ENCODE assay signal across 10 cellular contexts in genomic region chr11:119016216-119017009, GRCh38. TPM values are rescaled to one million over a fixed set of nuclear protein-coding genes. Genes with fewer than 3 reads are reported as not detected.
DNase-seq lines count a peak whose midpoint lies in the region; ATAC-seq and TF ChIP-seq lines count a peak whose summit lies in the region.
"Had no signal": no experiment of that assay in that cellular context is flagged by ENCODE, and none has a peak within 500 bp of the region (broad histone marks: within the 10 kb centered on the region; RNA-seq: fewer than 3 reads in every experiment).

No MANE protein-coding gene starts in this region.

- no peaks in the 10 kb centered on the region for H3K9me3 ChIP-seq in CD4-positive, alpha-beta T cell (ENCODE audit: control insufficient read depth, low read length)
- H3K9me3 ChIP-seq in Karpas-422 (ENCODE audit: low read length) = no peaks in the 10 kb centered on the region
- no peaks in the 10 kb centered on the region for H3K9me3 ChIP-seq in mammary epithelial cell (replicated peaks; ENCODE audit: insufficient read depth, low read length)

- no peaks in the 10 kb centered on the region for H3K27me3 Mint-ChIP-seq in CD4-positive, alpha-beta T cell
- H3K27me3 Mint-ChIP-seq in natural killer cell treated with Interleukin-12 subunit alpha and Interleukin-12 subunit beta and Interleukin-15 and Interleukin-18, amount 100 ng/mL, for 72 hours = no peaks in the 10 kb centered on the region

- no peaks in the 10 kb centered on the region; the same call in 1 of the 2 replicates for H4K20me1 ChIP-seq in Karpas-422 (ENCODE audit: insufficient read depth, low read depth, low read length)
- no peaks in the 10 kb centered on the region for H4K20me1 ChIP-seq in mammary epithelial cell (ENCODE audit: insufficient read depth, low read length)

- in situ Hi-C loops in mammary epithelial cell (cut with MboI; ENCODE audit: low sequenced_read_pairs in 2 of 2) = no loop called here

- no peaks in the 10 kb centered on the region for H3K9me3 Mint-ChIP-seq in CD4-positive, alpha-beta T cell
- no peaks in the 10 kb centered on the region for H3K9me3 Mint-ChIP-seq in natural killer cell treated with Interleukin-12 subunit alpha and Interleukin-12 subunit beta and Interleukin-15 and Interleukin-18, amount 100 ng/mL, for 72 hours

- peak overlapping the region; percentile 100 for H3K4me3 Mint-ChIP-seq in CD4-positive, alpha-beta T cell
- H3K4me3 Mint-ChIP-seq in natural killer cell treated with Interleukin-12 subunit alpha and Interleukin-12 subunit beta and Interleukin-15 and Interleukin-18, amount 100 ng/mL, for 72 hours = peak overlapping the region; percentile 95

- H3K79me2 ChIP-seq in Karpas-422 (ENCODE audit: low read length) = peaks cover 43% of the 10 kb centered on the region
- peaks cover 71% of the 10 kb centered on the region for H3K79me2 ChIP-seq in mammary epithelial cell (ENCODE audit: insufficient read depth, low read length)

- H3K27me3 ChIP-seq in CD4-positive, alpha-beta T cell (ENCODE audit: control insufficient read depth, insufficient read depth, low read length) = no peaks in the 10 kb centered on the region
- H3K27me3 ChIP-seq in Karpas-422 (ENCODE audit: low read length) (no peaks in the 10 kb centered on the region), mammary epithelial cell (ENCODE audit: insufficient read depth, low read length) (no peaks in the 10 kb centered on the region)

- WGBS in mammary epithelial cell (ENCODE audit: low coverage, missing lambda C conversion rate) = 59% methylated on average over 13 of the region's 14 CpGs

- no peak for DNase-seq in CD4-positive, alpha-beta T cell
- DNase-seq in Karpas-422 = no peak
- no peak for DNase-seq in mammary epithelial cell
- no peak for DNase-seq in natural killer cell treated with Interleukin-12 subunit alpha and Interleukin-12 subunit beta and Interleukin-15 and Interleukin-18, amount 100 ng/mL, for 72 hours (ENCODE audit: low spot score)
- DNase-seq in GM19238 (ENCODE audit: insufficient read length, low spot score) = no peak
- DNase-seq in T-helper 9 cell = no peak
- no peak for DNase-seq in DMS153 treated with DMSO at 0.1 percent for 48 hours (lab: John Stamatoyannopoulos, UW; ENCODE audit: unreplicated experiment)
- DNase-seq: NCI-H1930; stimulated activated CD4-positive, alpha-beta T cell treated with anti-CD3 and anti-CD28 coated beads, Interleukin-12 subunit alpha, Interleukin-12 subunit beta, amount 100 ng/mL, for 4 hours had no signal

- no peak for ATAC-seq in CD4-positive, alpha-beta T cell (ENCODE audit: poor library complexity)
- ATAC-seq in natural killer cell treated with Interleukin-12 subunit alpha and Interleukin-12 subunit beta and Interleukin-15 and Interleukin-18, amount 100 ng/mL, for 72 hours = no peak
- no peak for ATAC-seq in HG03342 (IDR thresholded peaks at IDR 0.05; ENCODE audit: unreplicated experiment)

- H2AFZ ChIP-seq in Karpas-422 (ENCODE audit: low read length) = no peak overlapping the region
- H2AFZ ChIP-seq in mammary epithelial cell (ENCODE audit: low read depth, low read length) = no peak overlapping the region

- no peaks in the 10 kb centered on the region for H3K9me2 ChIP-seq in Karpas-422 (replicated peaks; ENCODE audit: insufficient read depth, low read length)

- H3K9ac ChIP-seq in Karpas-422 (ENCODE audit: low read length) = no peak overlapping the region
- H3K9ac ChIP-seq in mammary epithelial cell (ENCODE audit: insufficient read depth, low read length) = peak overlapping the region; percentile 95

- TF ChIP-seq CTCF in CD4-positive, alpha-beta T cell (IDR thresholded peaks at IDR 0.05) = no peak
- no peak for TF ChIP-seq CTCF in mammary epithelial cell (conservative IDR thresholded peaks at IDR 0.05 in 1 of 2, IDR thresholded peaks at IDR 0.05 in 1 of 2; ENCODE audit: extremely low read depth in 1 of 2, insufficient read depth in 1 of 2, low read depth in 1 of 2, low read length in 2 of 2)

- peaks cover 18% of the 10 kb centered on the region for H3K4me1 ChIP-seq in Karpas-422 (ENCODE audit: low read length)
- H3K4me1 ChIP-seq in mammary epithelial cell (ENCODE audit: insufficient read depth, low read length) = peaks cover 16% of the 10 kb centered on the region

- dilution Hi-C loops in mammary epithelial cell (cut with HindIII; ENCODE audit: low sequenced_read_pairs) = loop anchor here (5.0 to 10.0 kb wide), 6 partner anchors 58 to 176 kb away; partner anchors contain the start of genes DPAGT1 and HINFP

- H3K27ac ChIP-seq in CD4-positive, alpha-beta T cell (ENCODE audit: low read depth, low read length) = peak overlapping the region; percentile 93
- H3K27ac ChIP-seq in Karpas-422 (ENCODE audit: low read length) (peak overlapping the region; percentile 86; the same call in 1 of the 2 replicates), mammary epithelial cell (ENCODE audit: insufficient read depth, low read depth, low read length) (peak overlapping the region; percentile 64)

- H3K4me3 ChIP-seq in Karpas-422 (ENCODE audit: low read length) (peak overlapping the region; percentile 91), mammary epithelial cell (replicated peaks in 1 of 3; ENCODE audit: insufficient read depth in 1 of 3, low read depth in 2 of 3, low read length in 3 of 3) (peak overlapping the region in 2 of 3 experiments; percentile 61 to 95)

- peak overlapping the region; percentile 82 for H3K4me2 ChIP-seq in Karpas-422 (ENCODE audit: low read depth, low read length, poor library complexity, severe bottlenecking)
- peak overlapping the region; percentile 92 for H3K4me2 ChIP-seq in mammary epithelial cell (ENCODE audit: insufficient read depth, low read depth, low read length)

- H3K27ac Mint-ChIP-seq in CD4-positive, alpha-beta T cell = peak overlapping the region; percentile 99
- H3K27ac Mint-ChIP-seq in natural killer cell treated with Interleukin-12 subunit alpha and Interleukin-12 subunit beta and Interleukin-15 and Interleukin-18, amount 100 ng/mL, for 72 hours = peak overlapping the region; percentile 97 to 100

- intact Hi-C loops in CD4-positive, alpha-beta T cell (cut with DNase I, micrococcal nuclease) = loop anchor here in 1 of 2 experiments (5.0 kb wide), 1 partner anchor 181 kb away; no protein-coding TSS in a partner anchor
- intact Hi-C loops in mammary epithelial cell (cut with micrococcal nuclease) = loop anchor here (5.0 kb wide), 2 partner anchors 41 to 89 kb away; partner anchors contain the start of genes BCL9L and HYOU1

- H3K36me3 Mint-ChIP-seq in CD4-positive, alpha-beta T cell (ENCODE audit: low read depth) = peaks cover 94% of the 10 kb centered on the region
- H3K36me3 Mint-ChIP-seq in natural killer cell treated with Interleukin-12 subunit alpha and Interleukin-12 subunit beta and Interleukin-15 and Interleukin-18, amount 100 ng/mL, for 72 hours = peaks cover 45% of the 10 kb centered on the region

- POLR2A ChIA-PET in CD4-positive, alpha-beta T cell (lab: Charles Lee) = interaction anchor here (0.7 to 4.9 kb wide), 4 partner anchors 19 to 86 kb away, joined by 3 to 74 read pairs (median 6); partner anchors contain the start of genes CENATAC, DPAGT1 and VPS11

- CTCF ChIA-PET in CD4-positive, alpha-beta T cell (lab: Charles Lee) = interaction anchor here (1.0 to 1.1 kb wide), 2 partner anchors 14 to 19 kb away, joined by 3 to 4 read pairs; partner anchors contain the start of genes CENATAC and SLC37A4
- CTCF ChIA-PET in mammary epithelial cell (lab: Charles Lee; ENCODE audit: low non-redundant PET) = interaction anchor here (0.6 kb wide), 1 partner anchor 458 kb away, joined by 3 read pairs; no protein-coding TSS in a partner anchor

- H3K36me3 ChIP-seq in Karpas-422 (ENCODE audit: insufficient read depth, low read length) (peaks cover 33% of the 10 kb centered on the region), mammary epithelial cell (ENCODE audit: insufficient read depth, low read length) (peaks cover 25% of the 10 kb centered on the region)

- H3K4me1 Mint-ChIP-seq in CD4-positive, alpha-beta T cell (ENCODE audit: low read depth) = peaks cover 65% of the 10 kb centered on the region
- peaks cover 29 to 35% of the 10 kb centered on the region in 2 donors for H3K4me1 Mint-ChIP-seq in natural killer cell treated with Interleukin-12 subunit alpha and Interleukin-12 subunit beta and Interleukin-15 and Interleukin-18, amount 100 ng/mL, for 72 hours (ENCODE audit: low read depth in 2 of 2)

- no TSS peak for BruUV-seq in mammary epithelial cell (replicated peaks; lab: Mats Ljungman, UMichigan)

RNA-seq across cellular contexts. Expression of gene RPS25, which starts 1.7 kb away (rescaled TPM):
- 1,000 to 10,000 TPM; 2,261 to 2,296 TPM for total RNA-seq in CD4-positive, alpha-beta T cell
- 547 and 607 TPM in 2 replicates for total RNA-seq in Karpas-422 (2014; rRNA removed; shearing (Covaris generic); ENCODE audit: low replicate concordance)
- 100 to 1,000 TPM; 474 to 819 TPM for total RNA-seq in mammary epithelial cell
- 1,644 TPM for polyA plus RNA-seq in mammary epithelial cell
- 103 TPM for polyA minus RNA-seq in mammary epithelial cell
- 100 to 1,000 TPM; 711 to 875 TPM for total RNA-seq in natural killer cell treated with Interleukin-12 subunit alpha and Interleukin-12 subunit beta and Interleukin-15 and Interleukin-18, amount 100 ng/mL, for 72 hours

RNA-seq across cellular contexts. Expression of gene TRAPPC4, which starts 2.2 kb away (rescaled TPM):
- 100 to 1,000 TPM; 101 to 106 TPM for total RNA-seq in CD4-positive, alpha-beta T cell
- total RNA-seq in Karpas-422 (2014; rRNA removed; shearing (Covaris generic); ENCODE audit: low replicate concordance) = 26.3 and 33.0 TPM in 2 replicates
- 10 to 100 TPM; 51.1 to 58.2 TPM for total RNA-seq in mammary epithelial cell
- polyA plus RNA-seq in mammary epithelial cell = 205 TPM
- polyA minus RNA-seq in mammary epithelial cell = 80.7 TPM
- 10 to 100 TPM; 76.3 to 82.3 TPM for total RNA-seq in natural killer cell treated with Interleukin-12 subunit alpha and Interleukin-12 subunit beta and Interleukin-15 and Interleukin-18, amount 100 ng/mL, for 72 hours

RNA-seq across cellular contexts. Expression of gene SLC37A4, which starts 14.3 kb away (rescaled TPM):
- 1 to 10 TPM; 5.2 to 6.6 TPM for total RNA-seq in CD4-positive, alpha-beta T cell
- total RNA-seq in Karpas-422 (2014; rRNA removed; shearing (Covaris generic); ENCODE audit: low replicate concordance) = 4.7 and 7.4 TPM in 2 replicates
- total RNA-seq in mammary epithelial cell = 10 to 100 TPM; 15.8 to 16.7 TPM
- polyA plus RNA-seq in mammary epithelial cell = 26.7 TPM
- 33.7 TPM for polyA minus RNA-seq in mammary epithelial cell
- total RNA-seq in natural killer cell treated with Interleukin-12 subunit alpha and Interleukin-12 subunit beta and Interleukin-15 and Interleukin-18, amount 100 ng/mL, for 72 hours = 10 to 100 TPM; 20.3 to 32.6 TPM

RNA-seq across cellular contexts. Expression of gene CENATAC, which starts 18.5 kb away (rescaled TPM):
- 100 to 1,000 TPM; 121 to 122 TPM for total RNA-seq in CD4-positive, alpha-beta T cell
- total RNA-seq in Karpas-422 (2014; rRNA removed; shearing (Covaris generic); ENCODE audit: low replicate concordance) = 14.2 and 25.0 TPM in 2 replicates
- total RNA-seq in mammary epithelial cell = 10 to 100 TPM; 37.8 to 46.9 TPM
- 7.6 TPM for polyA plus RNA-seq in mammary epithelial cell
- polyA minus RNA-seq in mammary epithelial cell = 2.1 TPM
- 10 to 100 TPM; 53.4 to 97.8 TPM for total RNA-seq in natural killer cell treated with Interleukin-12 subunit alpha and Interleukin-12 subunit beta and Interleukin-15 and Interleukin-18, amount 100 ng/mL, for 72 hours

RNA-seq across cellular contexts. Expression of gene HYOU1, which starts 40.6 kb away (rescaled TPM):
- 10 to 100 TPM; 76.5 to 81.4 TPM for total RNA-seq in CD4-positive, alpha-beta T cell
- 27.3 and 32.5 TPM in 2 replicates for total RNA-seq in Karpas-422 (2014; rRNA removed; shearing (Covaris generic); ENCODE audit: low replicate concordance)
- 100 to 1,000 TPM; 160 to 187 TPM for total RNA-seq in mammary epithelial cell
- 162 TPM for polyA plus RNA-seq in mammary epithelial cell
- polyA minus RNA-seq in mammary epithelial cell = 270 TPM
- 100 to 1,000 TPM; 259 to 333 TPM for total RNA-seq in natural killer cell treated with Interleukin-12 subunit alpha and Interleukin-12 subunit beta and Interleukin-15 and Interleukin-18, amount 100 ng/mL, for 72 hours
